In genomic region chr9:84667571-84668203, GRCh38 we compare ENCODE assay signal across 1 cellular context.
TF ChIP-seq lines count a peak whose summit lies in the region.

No MANE protein-coding gene starts in this region.

TF ChIP-seq in HepG2, 621 proteins besides CTCF, POLR2A, EP300 and RAD21 (continued from another document):
- no peak for TF ChIP-seq ZNF232 (CRISPR knock-in tag; IDR thresholded peaks at IDR 0.05; ENCODE audit: borderline replicate concordance)
